27 cellular contexts compared by ENCODE assay signal in the genomic region with DNA sequence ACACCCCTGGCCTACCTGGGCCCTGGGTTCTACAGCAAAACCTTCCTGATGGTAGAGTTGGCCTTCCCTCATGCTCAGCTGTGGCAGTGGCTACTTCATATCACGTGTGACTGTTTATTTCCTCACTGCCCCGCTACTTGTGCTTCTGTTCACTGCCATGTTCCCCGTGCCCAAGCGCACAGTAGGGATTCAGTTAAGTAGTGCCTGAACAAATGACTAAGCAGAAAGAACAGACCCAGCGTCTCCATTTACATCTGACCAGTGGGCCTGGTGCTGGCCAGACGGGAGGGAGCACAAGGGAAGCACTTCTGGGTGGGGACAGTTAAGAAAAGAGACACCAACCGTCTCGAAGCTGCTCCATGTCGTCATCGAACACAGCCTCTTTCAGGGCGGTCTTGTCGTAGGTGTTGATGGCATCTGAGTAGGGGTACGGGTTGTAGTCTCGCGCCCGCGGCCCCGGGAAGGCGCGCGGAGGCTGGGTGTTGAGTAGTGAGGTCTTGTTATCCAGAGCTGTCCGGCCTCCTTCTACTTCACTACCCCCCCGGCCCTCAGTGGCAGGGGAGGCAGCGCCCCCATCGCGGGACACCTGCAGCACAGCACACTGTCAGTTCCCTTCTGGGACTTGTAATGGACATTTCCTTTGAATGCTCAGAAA.
"Had no signal": no experiment of that assay in that cellular context is flagged by ENCODE, and none has a peak within 500 bp of the region (broad histone marks: within the 10 kb centered on the region; RNA-seq: fewer than 3 reads in every experiment).

No MANE protein-coding gene starts in this region.

- FAIRE-seq: islet of Langerhans, pancreas, small intestine, urothelium cell line had no signal

- H3K4me1 Mint-ChIP-seq: memory B cell had no signal

- H3K27ac ChIP-seq: left ventricle myocardium inferior, pancreas, prostate gland, sigmoid colon, spleen, suprapubic skin, thoracic aorta, tibial artery, upper lobe of right lung had no signal

- DNase-seq: hypothalamus; immature natural killer cell; left ventricle myocardium inferior; midbrain; mucosa of descending colon; naive thymus-derived CD4-positive, alpha-beta T cell; pancreas; posterior cingulate gyrus; retina; right cardiac atrium; sigmoid colon; small intestine; spleen; stimulated activated CD4-positive, alpha-beta T cell treated with anti-CD3 and anti-CD28 coated beads, Interleukin-4, amount 100 ng/mL, for 24 hours; stimulated activated naive CD4-positive, alpha-beta T cell; tibial artery; upper lobe of right lung had no signal

- H3K4me3 ChIP-seq: left ventricle myocardium inferior, lung, mucosa of descending colon, pancreas, prostate gland, sigmoid colon, spleen, suprapubic skin, thoracic aorta, tibial artery, upper lobe of right lung had no signal

- H3K9me3 Mint-ChIP-seq: immature natural killer cell; memory B cell; natural killer cell treated with Interleukin-12 subunit alpha and Interleukin-12 subunit beta and Interleukin-15 and Interleukin-18, amount 100 ng/mL, for 72 hours; stimulated activated effector memory CD8-positive, alpha-beta T cell treated with anti-CD3 and anti-CD28 coated beads, Interleukin-12 subunit alpha, Interleukin-12 subunit beta, amount 100 ng/mL, for 72 hours; stimulated activated naive CD8-positive, alpha-beta T cell treated with anti-CD3 and anti-CD28 coated beads, Interleukin-15, Interleukin-2, amounts not matched to agents 100 ng/mL and 50 ng/mL, for 24 hours had no signal

- H3K27ac Mint-ChIP-seq: stimulated activated naive CD8-positive, alpha-beta T cell treated with anti-CD3 and anti-CD28 coated beads, Interleukin-15, Interleukin-2, amounts not matched to agents 100 ng/mL and 50 ng/mL, for 24 hours had no signal

- ATAC-seq: mucosa of descending colon; naive thymus-derived CD4-positive, alpha-beta T cell; natural killer cell treated with Interleukin-12 subunit alpha and Interleukin-12 subunit beta and Interleukin-15 and Interleukin-18, amount 100 ng/mL, for 72 hours; pancreas; right cardiac atrium; stimulated activated effector memory CD8-positive, alpha-beta T cell treated with anti-CD3 and anti-CD28 coated beads, Interleukin-12 subunit alpha, Interleukin-12 subunit beta, amount 100 ng/mL, for 72 hours; upper lobe of right lung had no signal

- H3K27me3 ChIP-seq: pancreas, sigmoid colon, spleen, suprapubic skin, tibial artery, upper lobe of right lung had no signal

- H3K27me3 Mint-ChIP-seq: memory B cell; naive thymus-derived CD4-positive, alpha-beta T cell; natural killer cell treated with Interleukin-12 subunit alpha and Interleukin-12 subunit beta and Interleukin-15 and Interleukin-18, amount 100 ng/mL, for 72 hours; stimulated activated naive CD8-positive, alpha-beta T cell treated with anti-CD3 and anti-CD28 coated beads, Interleukin-15, Interleukin-2, amounts not matched to agents 100 ng/mL and 50 ng/mL, for 24 hours had no signal

- H3K9me3 ChIP-seq: left ventricle myocardium inferior, mucosa of descending colon, pancreas, prostate gland, sigmoid colon, spleen, suprapubic skin, thoracic aorta, tibial artery, upper lobe of right lung had no signal

- H3K4me3 Mint-ChIP-seq: immature natural killer cell; memory B cell; naive thymus-derived CD4-positive, alpha-beta T cell; natural killer cell treated with Interleukin-12 subunit alpha and Interleukin-12 subunit beta and Interleukin-15 and Interleukin-18, amount 100 ng/mL, for 72 hours; stimulated activated effector memory CD8-positive, alpha-beta T cell treated with anti-CD3 and anti-CD28 coated beads, Interleukin-12 subunit alpha, Interleukin-12 subunit beta, amount 100 ng/mL, for 72 hours; stimulated activated naive CD8-positive, alpha-beta T cell treated with anti-CD3 and anti-CD28 coated beads, Interleukin-15, Interleukin-2, amounts not matched to agents 100 ng/mL and 50 ng/mL, for 24 hours had no signal

- H3K4me1 ChIP-seq: pancreas, upper lobe of right lung had no signal
